ENCODE assay signal across 11 cellular contexts in genomic region chr4:15777697-15778096, GRCh38. TPM values are rescaled to one million over a fixed set of nuclear protein-coding genes. Genes with fewer than 3 reads are reported as not detected.
DNase-seq lines count a peak whose midpoint lies in the region; ATAC-seq, FAIRE-seq and TF ChIP-seq lines count a peak whose summit lies in the region.
"Had no signal": no experiment of that assay in that cellular context is flagged by ENCODE, and none has a peak within 500 bp of the region (broad histone marks: within the 10 kb centered on the region; RNA-seq: fewer than 3 reads in every experiment).

No MANE protein-coding gene starts in this region.

- no peaks in the 10 kb centered on the region for H3K9me3 ChIP-seq in KOPT-K1 (ENCODE audit: insufficient read depth, low read length, poor library complexity, severe bottlenecking)
- no peaks in the 10 kb centered on the region for H3K9me3 ChIP-seq in psoas muscle
- H3K9me3 ChIP-seq in small intestine (ENCODE audit: control insufficient read depth, low read depth) = no peaks in the 10 kb centered on the region
- H3K9me3 ChIP-seq: prostate gland had no signal

- H3K4me1 ChIP-seq in psoas muscle = peaks cover 20% of the 10 kb centered on the region
- peaks cover 0 to 3% of the 10 kb centered on the region in 2 donors for H3K4me1 ChIP-seq in small intestine (ENCODE audit: control insufficient read depth in 2 of 2, insufficient read depth in 1 of 2, low read depth in 1 of 2, low read length in 1 of 2)
- H3K4me1 ChIP-seq: prostate gland had no signal

- peak overlapping the region; percentile 73 for H3K4me3 ChIP-seq in psoas muscle
- H3K4me3 ChIP-seq in small intestine (ENCODE audit: low read depth in 1 of 2, low read length in 2 of 2) = no peak overlapping the region

- TF ChIP-seq CTCF in brain (conservative IDR thresholded peaks at IDR 0.05) (no peak), psoas muscle (IDR thresholded peaks at IDR 0.05) (no peak)

- H3K27ac ChIP-seq in KOPT-K1 (ENCODE audit: low read depth, low read length, poor library complexity, severe bottlenecking) (peak overlapping the region; percentile 75), psoas muscle (peak overlapping the region; percentile 85), small intestine (ENCODE audit: low read depth in 1 of 2, low read length in 1 of 2) (peak overlapping the region in 1 of 2 donors; percentile 80)
- H3K27ac ChIP-seq: epithelial cell of prostate, hepatocyte had no signal

- H3K4me1 Mint-ChIP-seq in T-helper 1 cell treated with Interleukin-12 subunit alpha and Interleukin-12 subunit beta and Interleukin-4 antibody, amounts not matched to agents 30 μg/mL and 1 μg/mL, for 36 hours (ENCODE audit: low read depth) = peaks cover 65% of the 10 kb centered on the region
- peaks cover 19% of the 10 kb centered on the region for H3K4me1 Mint-ChIP-seq in brain

- H3K4me3 Mint-ChIP-seq in T-helper 1 cell treated with Interleukin-12 subunit alpha and Interleukin-12 subunit beta and Interleukin-4 antibody, amounts not matched to agents 30 μg/mL and 1 μg/mL, for 36 hours = peak overlapping the region; percentile 94
- peak overlapping the region; percentile 76 to 87 (median 81) for H3K4me3 Mint-ChIP-seq in brain

- H3K27me3 ChIP-seq in psoas muscle (ENCODE audit: insufficient read depth in 3 of 3, low read length in 2 of 3) (no peaks in the 10 kb centered on the region), small intestine (ENCODE audit: control insufficient read depth in 2 of 2, insufficient read depth in 2 of 2, low read length in 2 of 2) (no peaks in the 10 kb centered on the region)

- H3K36me3 ChIP-seq in KOPT-K1 (ENCODE audit: insufficient read depth, low read length) (peaks cover 20% of the 10 kb centered on the region), psoas muscle (ENCODE audit: insufficient read depth in 1 of 2, low read depth in 1 of 2) (no peaks in the 10 kb centered on the region), small intestine (ENCODE audit: control insufficient read depth in 2 of 2, insufficient read depth in 2 of 2, low read length in 2 of 2) (no peaks in the 10 kb centered on the region)
- H3K36me3 ChIP-seq: prostate gland had no signal

- peaks cover 39% of the 10 kb centered on the region for H3K36me3 Mint-ChIP-seq in T-helper 1 cell treated with Interleukin-12 subunit alpha and Interleukin-12 subunit beta and Interleukin-4 antibody, amounts not matched to agents 30 μg/mL and 1 μg/mL, for 36 hours (ENCODE audit: low read depth)
- no peaks in the 10 kb centered on the region for H3K36me3 Mint-ChIP-seq in brain

- DNase-seq in T-helper 1 cell (no peak), psoas muscle (no peak), kidney glomerular epithelial cell (lab: John Stamatoyannopoulos, UW) (no peak), small intestine (no peak)

- intact Hi-C loops in psoas muscle (cut with DNase I) = loop anchor here in 1 of 2 donors (2.0 kb wide), 1 partner anchor 21 kb away; no protein-coding TSS in a partner anchor

- H3K27ac Mint-ChIP-seq in T-helper 1 cell treated with Interleukin-12 subunit alpha and Interleukin-12 subunit beta and Interleukin-4 antibody, amounts not matched to agents 30 μg/mL and 1 μg/mL, for 36 hours = peak overlapping the region; percentile 85
- H3K27ac Mint-ChIP-seq in brain = peak overlapping the region in 1 of 5 experiments; percentile 0

- FAIRE-seq in small intestine (lab: Jason Lieb, UNC) = no peak

- 44 to 66% (median 53%) methylated on average over 5 of the region's 5 CpGs for WGBS in psoas muscle, 3 donors
- 73 to 76% (median 76%) methylated on average over 5 of the region's 5 CpGs for WGBS in small intestine, 3 donors

- ATAC-seq in psoas muscle (no peak), GM19397 (IDR thresholded peaks at IDR 0.05; ENCODE audit: unreplicated experiment) (no peak)

- H3K9me3 Mint-ChIP-seq in T-helper 1 cell treated with Interleukin-12 subunit alpha and Interleukin-12 subunit beta and Interleukin-4 antibody, amounts not matched to agents 30 μg/mL and 1 μg/mL, for 36 hours = no peaks in the 10 kb centered on the region
- peaks cover 0 to 3% (median 0%) of the 10 kb centered on the region in 5 experiments for H3K9me3 Mint-ChIP-seq in brain

- no peaks in the 10 kb centered on the region for H3K27me3 Mint-ChIP-seq in T-helper 1 cell treated with Interleukin-12 subunit alpha and Interleukin-12 subunit beta and Interleukin-4 antibody, amounts not matched to agents 30 μg/mL and 1 μg/mL, for 36 hours (ENCODE audit: low read depth)
- H3K27me3 Mint-ChIP-seq in brain = peaks cover 70% of the 10 kb centered on the region

RNA-seq across cellular contexts. Expression of gene CD38, which starts 0.4 kb away (rescaled TPM):
- polyA plus RNA-seq in brain (ENCODE audit: insufficient read depth, low read depth, low replicate concordance) (1.1 TPM), psoas muscle (1 to 10 TPM; 1.5 to 4.6 (median 2.7) TPM), small intestine (1 to 10 TPM in 2 of 3 donors, under 1 TPM in 1; under 0.01 to 2.5 (median 1.6) TPM)
- total RNA-seq in psoas muscle = 1 to 10 TPM; 3.1 to 6.8 (median 4.5) TPM
